1 cellular context compared by ENCODE assay signal in the genomic region with DNA sequence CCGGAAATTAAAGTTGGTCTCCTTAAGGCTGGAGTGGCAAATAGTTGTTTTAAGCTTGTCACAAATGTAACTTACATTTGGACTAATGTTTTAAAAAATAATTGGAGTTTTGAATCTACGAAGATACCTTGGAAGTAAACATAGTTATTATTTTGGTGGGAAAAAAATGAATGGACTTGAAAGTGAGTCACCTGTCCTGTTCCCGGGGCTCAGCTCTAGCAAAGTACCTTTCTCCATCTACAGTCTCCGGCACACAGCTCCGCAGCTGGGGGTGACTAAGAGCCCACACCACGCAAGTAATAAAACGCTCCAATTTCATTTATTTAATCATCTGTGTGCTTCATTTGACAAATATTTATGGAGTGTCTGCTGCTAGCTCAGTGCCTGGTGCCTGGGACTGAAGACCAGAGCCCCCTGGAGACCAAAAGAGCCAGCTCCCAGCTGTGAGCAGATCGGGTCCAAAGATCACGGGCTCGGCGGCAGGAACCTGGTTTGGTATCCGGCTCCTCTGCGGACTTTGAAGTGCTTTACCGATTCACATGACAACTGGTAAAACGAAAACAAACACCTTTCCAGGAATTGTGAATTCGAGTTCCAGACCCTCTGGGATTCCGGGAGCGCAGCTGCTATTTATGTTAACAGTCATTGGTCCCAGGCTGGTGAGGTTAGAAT.
TF ChIP-seq lines count a peak whose summit lies in the region.

No MANE protein-coding gene starts in this region.

TF ChIP-seq in HepG2, 621 proteins besides CTCF, POLR2A, EP300 and RAD21 (continued from another document and continues in another):
- TF ChIP-seq, protein P1, sequence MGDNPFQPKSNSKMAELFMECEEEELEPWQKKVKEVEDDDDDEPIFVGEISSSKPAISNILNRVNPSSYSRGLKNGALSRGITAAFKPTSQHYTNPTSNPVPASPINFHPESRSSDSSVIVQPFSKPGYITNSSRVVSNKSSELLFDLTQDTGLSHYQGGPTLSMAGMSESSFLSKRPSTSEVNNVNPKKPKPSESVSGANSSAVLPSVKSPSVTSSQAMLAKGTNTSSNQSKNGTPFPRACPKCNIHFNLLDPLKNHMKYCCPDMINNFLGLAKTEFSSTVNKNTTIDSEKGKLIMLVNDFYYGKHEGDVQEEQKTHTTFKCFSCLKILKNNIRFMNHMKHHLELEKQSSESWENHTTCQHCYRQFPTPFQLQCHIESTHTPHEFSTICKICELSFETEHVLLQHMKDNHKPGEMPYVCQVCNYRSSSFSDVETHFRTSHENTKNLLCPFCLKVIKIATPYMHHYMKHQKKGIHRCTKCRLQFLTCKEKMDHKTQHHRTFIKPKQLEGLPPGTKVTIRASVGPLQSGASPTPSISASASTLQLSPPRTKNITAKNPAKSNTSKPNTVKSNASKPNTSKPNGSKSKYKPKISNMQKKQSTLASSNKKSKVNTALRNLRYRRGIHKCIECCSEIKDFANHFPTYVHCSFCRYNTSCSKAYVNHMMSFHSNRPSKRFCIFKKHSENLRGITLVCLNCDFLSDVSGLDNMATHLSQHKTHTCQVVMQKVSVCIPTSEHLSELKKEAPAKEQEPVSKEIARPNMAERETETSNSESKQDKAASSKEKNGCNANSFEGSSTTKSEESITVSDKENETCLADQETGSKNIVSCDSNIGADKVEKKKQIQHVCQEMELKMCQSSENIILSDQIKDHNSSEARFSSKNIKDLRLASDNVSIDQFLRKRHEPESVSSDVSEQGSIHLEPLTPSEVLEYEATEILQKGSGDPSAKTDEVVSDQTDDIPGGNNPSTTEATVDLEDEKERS (CRISPR knock-in tag; IDR thresholded peaks at IDR 0.05), result peak; percentile 63; the same call in 1 of the 2 replicates
- TF ChIP-seq, protein P2, sequence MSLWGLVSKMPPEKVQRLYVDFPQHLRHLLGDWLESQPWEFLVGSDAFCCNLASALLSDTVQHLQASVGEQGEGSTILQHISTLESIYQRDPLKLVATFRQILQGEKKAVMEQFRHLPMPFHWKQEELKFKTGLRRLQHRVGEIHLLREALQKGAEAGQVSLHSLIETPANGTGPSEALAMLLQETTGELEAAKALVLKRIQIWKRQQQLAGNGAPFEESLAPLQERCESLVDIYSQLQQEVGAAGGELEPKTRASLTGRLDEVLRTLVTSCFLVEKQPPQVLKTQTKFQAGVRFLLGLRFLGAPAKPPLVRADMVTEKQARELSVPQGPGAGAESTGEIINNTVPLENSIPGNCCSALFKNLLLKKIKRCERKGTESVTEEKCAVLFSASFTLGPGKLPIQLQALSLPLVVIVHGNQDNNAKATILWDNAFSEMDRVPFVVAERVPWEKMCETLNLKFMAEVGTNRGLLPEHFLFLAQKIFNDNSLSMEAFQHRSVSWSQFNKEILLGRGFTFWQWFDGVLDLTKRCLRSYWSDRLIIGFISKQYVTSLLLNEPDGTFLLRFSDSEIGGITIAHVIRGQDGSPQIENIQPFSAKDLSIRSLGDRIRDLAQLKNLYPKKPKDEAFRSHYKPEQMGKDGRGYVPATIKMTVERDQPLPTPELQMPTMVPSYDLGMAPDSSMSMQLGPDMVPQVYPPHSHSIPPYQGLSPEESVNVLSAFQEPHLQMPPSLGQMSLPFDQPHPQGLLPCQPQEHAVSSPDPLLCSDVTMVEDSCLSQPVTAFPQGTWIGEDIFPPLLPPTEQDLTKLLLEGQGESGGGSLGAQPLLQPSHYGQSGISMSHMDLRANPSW (CRISPR knock-in tag; IDR thresholded peaks at IDR 0.05; ENCODE audit: borderline replicate concordance), result no peak
- TF ChIP-seq, protein P3, sequence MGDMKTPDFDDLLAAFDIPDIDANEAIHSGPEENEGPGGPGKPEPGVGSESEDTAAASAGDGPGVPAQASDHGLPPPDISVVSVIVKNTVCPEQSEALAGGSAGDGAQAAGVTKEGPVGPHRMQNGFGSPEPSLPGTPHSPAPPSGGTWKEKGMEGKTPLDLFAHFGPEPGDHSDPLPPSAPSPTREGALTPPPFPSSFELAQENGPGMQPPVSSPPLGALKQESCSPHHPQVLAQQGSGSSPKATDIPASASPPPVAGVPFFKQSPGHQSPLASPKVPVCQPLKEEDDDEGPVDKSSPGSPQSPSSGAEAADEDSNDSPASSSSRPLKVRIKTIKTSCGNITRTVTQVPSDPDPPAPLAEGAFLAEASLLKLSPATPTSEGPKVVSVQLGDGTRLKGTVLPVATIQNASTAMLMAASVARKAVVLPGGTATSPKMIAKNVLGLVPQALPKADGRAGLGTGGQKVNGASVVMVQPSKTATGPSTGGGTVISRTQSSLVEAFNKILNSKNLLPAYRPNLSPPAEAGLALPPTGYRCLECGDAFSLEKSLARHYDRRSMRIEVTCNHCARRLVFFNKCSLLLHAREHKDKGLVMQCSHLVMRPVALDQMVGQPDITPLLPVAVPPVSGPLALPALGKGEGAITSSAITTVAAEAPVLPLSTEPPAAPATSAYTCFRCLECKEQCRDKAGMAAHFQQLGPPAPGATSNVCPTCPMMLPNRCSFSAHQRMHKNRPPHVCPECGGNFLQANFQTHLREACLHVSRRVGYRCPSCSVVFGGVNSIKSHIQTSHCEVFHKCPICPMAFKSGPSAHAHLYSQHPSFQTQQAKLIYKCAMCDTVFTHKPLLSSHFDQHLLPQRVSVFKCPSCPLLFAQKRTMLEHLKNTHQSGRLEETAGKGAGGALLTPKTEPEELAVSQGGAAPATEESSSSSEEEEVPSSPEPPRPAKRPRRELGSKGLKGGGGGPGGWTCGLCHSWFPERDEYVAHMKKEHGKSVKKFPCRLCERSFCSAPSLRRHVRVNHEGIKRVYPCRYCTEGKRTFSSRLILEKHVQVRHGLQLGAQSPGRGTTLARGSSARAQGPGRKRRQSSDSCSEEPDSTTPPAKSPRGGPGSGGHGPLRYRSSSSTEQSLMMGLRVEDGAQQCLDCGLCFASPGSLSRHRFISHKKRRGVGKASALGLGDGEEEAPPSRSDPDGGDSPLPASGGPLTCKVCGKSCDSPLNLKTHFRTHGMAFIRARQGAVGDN (CRISPR knock-in tag; IDR thresholded peaks at IDR 0.05), result peak; percentile 50
- TF ChIP-seq KLF16 (CRISPR knock-in tag; IDR thresholded peaks at IDR 0.05) (peak in 1 of 2 experiments; percentile 70; a peak in 1 of 4 replicates), ZFP90 (CRISPR knock-in tag; IDR thresholded peaks at IDR 0.05; ENCODE audit: borderline replicate concordance) (no peak), ZNF331 (CRISPR knock-in tag; IDR thresholded peaks at IDR 0.05) (peak; percentile 75), MXI1 (IDR thresholded peaks at IDR 0.05; ENCODE audit: borderline replicate concordance, low read depth, low read length) (peak; percentile 73; the same call in 2 of the 3 replicates), FOXK1 (CRISPR knock-in tag; IDR thresholded peaks at IDR 0.05; ENCODE audit: borderline replicate concordance, low read depth) (peak; percentile 97), ZC3H4 (CRISPR knock-in tag; IDR thresholded peaks at IDR 0.05; ENCODE audit: borderline replicate concordance) (no peak), GATAD2A (CRISPR knock-in tag; IDR thresholded peaks at IDR 0.05) (peak; percentile 74), RFX1 (IDR thresholded peaks at IDR 0.05) (peak; percentile 78), SRF (IDR thresholded peaks at IDR 0.05; ENCODE audit: low read depth, low read length) (0 out of 2 replicates have a peak, but pooled peaks have one; percentile 28), RXRB (CRISPR knock-in tag; IDR thresholded peaks at IDR 0.05; ENCODE audit: borderline replicate concordance) (peak; percentile 93), TEAD3 (CRISPR knock-in tag; optimal IDR thresholded peaks at IDR 0.05; ENCODE audit: borderline replicate concordance) (peak; percentile 81), SMAD3 (CRISPR knock-in tag; IDR thresholded peaks at IDR 0.05) (peak; percentile 53; the same call in 1 of the 2 replicates), CEBPG (CRISPR knock-in tag; IDR thresholded peaks at IDR 0.05) (no peak), XRCC5 (optimal IDR thresholded peaks at IDR 0.05; ENCODE audit: low read length) (peak; percentile 73), KDM2A (CRISPR knock-in tag; IDR thresholded peaks at IDR 0.05; ENCODE audit: borderline replicate concordance, low read depth) (peak; percentile 40; the same call in 1 of the 2 replicates), ZNF17 (CRISPR knock-in tag; IDR thresholded peaks at IDR 0.05) (no peak), NFYC (CRISPR knock-in tag; IDR thresholded peaks at IDR 0.05) (no peak), ZNF33A (CRISPR knock-in tag; IDR thresholded peaks at IDR 0.05; ENCODE audit: borderline replicate concordance) (no peak; the same call in 1 of the 2 replicates), MIER3 (CRISPR knock-in tag; IDR thresholded peaks at IDR 0.05; ENCODE audit: borderline replicate concordance) (peak; percentile 65; the same call in 1 of the 2 replicates)
- TF ChIP-seq, protein P4, sequence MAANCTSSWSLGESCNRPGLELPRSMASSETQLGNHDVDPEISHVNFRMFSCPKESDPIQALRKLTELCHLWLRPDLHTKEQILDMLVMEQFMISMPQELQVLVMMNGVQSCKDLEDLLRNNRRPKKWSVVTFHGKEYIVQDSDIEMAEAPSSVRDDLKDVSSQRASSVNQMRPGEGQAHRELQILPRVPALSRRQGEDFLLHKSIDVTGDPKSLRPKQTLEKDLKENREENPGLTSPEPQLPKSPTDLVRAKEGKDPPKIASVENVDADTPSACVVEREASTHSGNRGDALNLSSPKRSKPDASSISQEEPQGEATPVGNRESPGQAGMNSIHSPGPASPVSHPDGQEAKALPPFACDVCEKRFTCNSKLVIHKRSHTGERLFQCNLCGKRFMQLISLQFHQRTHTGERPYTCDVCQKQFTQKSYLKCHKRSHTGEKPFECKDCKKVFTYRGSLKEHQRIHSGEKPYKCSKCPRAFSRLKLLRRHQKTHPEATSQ (CRISPR knock-in tag; IDR thresholded peaks at IDR 0.05; ENCODE audit: borderline replicate concordance), result no peak
- TF ChIP-seq, protein P5, sequence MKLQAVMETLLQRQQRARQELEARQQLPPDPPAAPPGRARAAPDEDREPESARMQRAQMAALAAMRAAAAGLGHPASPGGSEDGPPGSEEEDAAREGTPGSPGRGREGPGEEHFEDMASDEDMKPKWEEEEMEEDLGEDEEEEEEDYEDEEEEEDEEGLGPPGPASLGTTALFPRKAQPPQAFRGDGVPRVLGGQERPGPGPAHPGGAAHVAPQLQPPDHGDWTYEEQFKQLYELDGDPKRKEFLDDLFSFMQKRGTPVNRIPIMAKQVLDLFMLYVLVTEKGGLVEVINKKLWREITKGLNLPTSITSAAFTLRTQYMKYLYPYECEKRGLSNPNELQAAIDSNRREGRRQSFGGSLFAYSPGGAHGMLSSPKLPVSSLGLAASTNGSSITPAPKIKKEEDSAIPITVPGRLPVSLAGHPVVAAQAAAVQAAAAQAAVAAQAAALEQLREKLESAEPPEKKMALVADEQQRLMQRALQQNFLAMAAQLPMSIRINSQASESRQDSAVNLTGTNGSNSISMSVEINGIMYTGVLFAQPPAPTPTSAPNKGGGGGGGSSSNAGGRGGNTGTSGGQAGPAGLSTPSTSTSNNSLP (IDR thresholded peaks at IDR 0.05; ENCODE audit: low read depth, low read length), result peak; percentile 48
- TF ChIP-seq, protein P6, sequence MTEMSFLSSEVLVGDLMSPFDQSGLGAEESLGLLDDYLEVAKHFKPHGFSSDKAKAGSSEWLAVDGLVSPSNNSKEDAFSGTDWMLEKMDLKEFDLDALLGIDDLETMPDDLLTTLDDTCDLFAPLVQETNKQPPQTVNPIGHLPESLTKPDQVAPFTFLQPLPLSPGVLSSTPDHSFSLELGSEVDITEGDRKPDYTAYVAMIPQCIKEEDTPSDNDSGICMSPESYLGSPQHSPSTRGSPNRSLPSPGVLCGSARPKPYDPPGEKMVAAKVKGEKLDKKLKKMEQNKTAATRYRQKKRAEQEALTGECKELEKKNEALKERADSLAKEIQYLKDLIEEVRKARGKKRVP (CRISPR knock-in tag; IDR thresholded peaks at IDR 0.05), result 0 out of 4 replicates have a peak, but pooled peaks of 1 of the 2 experiments have one; percentile 31
- TF ChIP-seq, protein P7, sequence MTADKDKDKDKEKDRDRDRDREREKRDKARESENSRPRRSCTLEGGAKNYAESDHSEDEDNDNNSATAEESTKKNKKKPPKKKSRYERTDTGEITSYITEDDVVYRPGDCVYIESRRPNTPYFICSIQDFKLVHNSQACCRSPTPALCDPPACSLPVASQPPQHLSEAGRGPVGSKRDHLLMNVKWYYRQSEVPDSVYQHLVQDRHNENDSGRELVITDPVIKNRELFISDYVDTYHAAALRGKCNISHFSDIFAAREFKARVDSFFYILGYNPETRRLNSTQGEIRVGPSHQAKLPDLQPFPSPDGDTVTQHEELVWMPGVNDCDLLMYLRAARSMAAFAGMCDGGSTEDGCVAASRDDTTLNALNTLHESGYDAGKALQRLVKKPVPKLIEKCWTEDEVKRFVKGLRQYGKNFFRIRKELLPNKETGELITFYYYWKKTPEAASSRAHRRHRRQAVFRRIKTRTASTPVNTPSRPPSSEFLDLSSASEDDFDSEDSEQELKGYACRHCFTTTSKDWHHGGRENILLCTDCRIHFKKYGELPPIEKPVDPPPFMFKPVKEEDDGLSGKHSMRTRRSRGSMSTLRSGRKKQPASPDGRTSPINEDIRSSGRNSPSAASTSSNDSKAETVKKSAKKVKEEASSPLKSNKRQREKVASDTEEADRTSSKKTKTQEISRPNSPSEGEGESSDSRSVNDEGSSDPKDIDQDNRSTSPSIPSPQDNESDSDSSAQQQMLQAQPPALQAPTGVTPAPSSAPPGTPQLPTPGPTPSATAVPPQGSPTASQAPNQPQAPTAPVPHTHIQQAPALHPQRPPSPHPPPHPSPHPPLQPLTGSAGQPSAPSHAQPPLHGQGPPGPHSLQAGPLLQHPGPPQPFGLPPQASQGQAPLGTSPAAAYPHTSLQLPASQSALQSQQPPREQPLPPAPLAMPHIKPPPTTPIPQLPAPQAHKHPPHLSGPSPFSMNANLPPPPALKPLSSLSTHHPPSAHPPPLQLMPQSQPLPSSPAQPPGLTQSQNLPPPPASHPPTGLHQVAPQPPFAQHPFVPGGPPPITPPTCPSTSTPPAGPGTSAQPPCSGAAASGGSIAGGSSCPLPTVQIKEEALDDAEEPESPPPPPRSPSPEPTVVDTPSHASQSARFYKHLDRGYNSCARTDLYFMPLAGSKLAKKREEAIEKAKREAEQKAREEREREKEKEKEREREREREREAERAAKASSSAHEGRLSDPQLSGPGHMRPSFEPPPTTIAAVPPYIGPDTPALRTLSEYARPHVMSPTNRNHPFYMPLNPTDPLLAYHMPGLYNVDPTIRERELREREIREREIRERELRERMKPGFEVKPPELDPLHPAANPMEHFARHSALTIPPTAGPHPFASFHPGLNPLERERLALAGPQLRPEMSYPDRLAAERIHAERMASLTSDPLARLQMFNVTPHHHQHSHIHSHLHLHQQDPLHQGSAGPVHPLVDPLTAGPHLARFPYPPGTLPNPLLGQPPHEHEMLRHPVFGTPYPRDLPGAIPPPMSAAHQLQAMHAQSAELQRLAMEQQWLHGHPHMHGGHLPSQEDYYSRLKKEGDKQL (CRISPR knock-in tag; IDR thresholded peaks at IDR 0.05; ENCODE audit: low read depth), result peak; percentile 60; the same call in 1 of the 2 replicates
- TF ChIP-seq, protein P8, sequence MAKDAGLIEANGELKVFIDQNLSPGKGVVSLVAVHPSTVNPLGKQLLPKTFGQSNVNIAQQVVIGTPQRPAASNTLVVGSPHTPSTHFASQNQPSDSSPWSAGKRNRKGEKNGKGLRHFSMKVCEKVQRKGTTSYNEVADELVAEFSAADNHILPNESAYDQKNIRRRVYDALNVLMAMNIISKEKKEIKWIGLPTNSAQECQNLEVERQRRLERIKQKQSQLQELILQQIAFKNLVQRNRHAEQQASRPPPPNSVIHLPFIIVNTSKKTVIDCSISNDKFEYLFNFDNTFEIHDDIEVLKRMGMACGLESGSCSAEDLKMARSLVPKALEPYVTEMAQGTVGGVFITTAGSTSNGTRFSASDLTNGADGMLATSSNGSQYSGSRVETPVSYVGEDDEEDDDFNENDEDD (CRISPR knock-in tag; IDR thresholded peaks at IDR 0.05; ENCODE audit: borderline replicate concordance), result no peak; the same call in 1 of the 2 replicates
